In genomic region chr19:4983346-4984105, GRCh38 we compare ENCODE assay signal across 27 cellular contexts. TPM values are rescaled to one million over a fixed set of nuclear protein-coding genes. Genes with fewer than 3 reads are reported as not detected.
DNase-seq lines count a peak whose midpoint lies in the region; ATAC-seq and TF ChIP-seq lines count a peak whose summit lies in the region.
"Had no signal": no experiment of that assay in that cellular context is flagged by ENCODE, and none has a peak within 500 bp of the region (broad histone marks: within the 10 kb centered on the region; RNA-seq: fewer than 3 reads in every experiment).

No MANE protein-coding gene starts in this region.

- no peaks in the 10 kb centered on the region for H3K9me3 ChIP-seq in psoas muscle
- H3K9me3 ChIP-seq: adrenal gland, body of pancreas, esophagus squamous epithelium had no signal

- H3K27me3 ChIP-seq in psoas muscle (ENCODE audit: insufficient read depth in 3 of 3, low read length in 2 of 3) = no peaks in the 10 kb centered on the region
- H3K27me3 ChIP-seq: adrenal gland, body of pancreas, esophagus squamous epithelium, hepatocyte had no signal

- POLR2A ChIA-PET in RWPE1 (lab: Yijun Ruan, JAX; ENCODE audit: low non-redundant PET) = interaction anchor here (0.5 kb wide), 1 partner anchor 258 kb away, joined by 3 read pairs; no protein-coding TSS in a partner anchor

- no peak for ATAC-seq in psoas muscle
- ATAC-seq in HG02798 (IDR thresholded peaks at IDR 0.05; ENCODE audit: poor library complexity, unreplicated experiment) = no peak
- ATAC-seq: body of pancreas, GM12878 had no signal

- H3K4me3 Mint-ChIP-seq in glutamatergic neuron (ENCODE audit: unreplicated experiment) = no peak overlapping the region
- H3K4me3 Mint-ChIP-seq: activated naive CD4-positive, alpha-beta T cell treated with anti-CD3 and anti-CD28 coated beads for 36 hours; activated T-helper 1 cell treated with anti-CD3 and anti-CD28 coated beads, Interleukin-12 subunit alpha, Interleukin-12 subunit beta, Interleukin-2, Interleukin-4 antibody, amounts not matched to agents 30 ng/mL and 10 ng/mL and 1 ng/mL, durations not matched to agents 14 hours and 24 hours and 36 hours had no signal

- DNase-seq in G401 (ENCODE audit: low spot score) (peak; percentile 80), RWPE1 (ENCODE audit: low spot score) (no peak), glutamatergic neuron (no peak), psoas muscle (peak in 1 of 2 donors; percentile 42), NCI-H1048 (lab: John Stamatoyannopoulos, UW) (no peak)
- DNase-seq in stimulated activated CD4-positive, alpha-beta T cell treated with anti-CD3 and anti-CD28 coated beads, Interleukin-4, amount 100 ng/mL, for 24 hours = no peak
- DNase-seq: activated CD4-positive, alpha-beta T cell treated with anti-CD3 and anti-CD28 coated beads, Interleukin-2, amount 50 U/mL, for 4 hours; activated CD4-positive, CD25-positive, alpha-beta regulatory T cell; activated naive CD4-positive, alpha-beta T cell treated with anti-CD3 and anti-CD28 coated beads for 36 hours; adrenal gland; cortex of kidney; esophagus squamous epithelium; foreskin melanocyte; HCEC 1CT; KBM-7; NCI-H1105 treated with DMSO at 0.1 percent for 48 hours; NCI-H2081 treated with DMSO at 0.1 percent for 48 hours; NCI-H446 treated with DMSO at 0.1 percent for 48 hours; PC-9; SIG-M5; stimulated activated CD4-positive, alpha-beta T cell treated with anti-CD3 and anti-CD28 coated beads, Interleukin-1b, Interleukin-23, amount 100 ng/mL, for 48 hours had no signal

- peak overlapping the region; percentile 28 for H3K27ac Mint-ChIP-seq in glutamatergic neuron (ENCODE audit: unreplicated experiment)
- H3K27ac Mint-ChIP-seq: activated naive CD4-positive, alpha-beta T cell treated with anti-CD3 and anti-CD28 coated beads for 36 hours had no signal

- H3K4me1 Mint-ChIP-seq in glutamatergic neuron (ENCODE audit: low read depth, unreplicated experiment) = peaks cover 48% of the 10 kb centered on the region

- H3K36me3 Mint-ChIP-seq in glutamatergic neuron (ENCODE audit: unreplicated experiment) = no peaks in the 10 kb centered on the region

- H3K27me3 Mint-ChIP-seq in glutamatergic neuron (ENCODE audit: unreplicated experiment) = peaks cover 10% of the 10 kb centered on the region

- H3K4me3 ChIP-seq in psoas muscle = no peak overlapping the region
- H3K4me3 ChIP-seq: adrenal gland, body of pancreas, esophagus squamous epithelium, GM12878, hepatocyte, PC-9, smooth muscle cell had no signal

- peaks cover 85% of the 10 kb centered on the region for H3K4me1 ChIP-seq in psoas muscle

- H3K27ac ChIP-seq in RWPE1 = peak overlapping the region; percentile 8; the same call in 1 of the 2 replicates
- H3K27ac ChIP-seq in psoas muscle = peak overlapping the region; percentile 9
- H3K27ac ChIP-seq: body of pancreas, esophagus squamous epithelium, hepatocyte, PC-9 had no signal

- intact Hi-C loops in psoas muscle (cut with DNase I) = no loop called here

- peaks cover 9% of the 10 kb centered on the region for H3K9me3 Mint-ChIP-seq in glutamatergic neuron (ENCODE audit: unreplicated experiment)
- H3K9me3 Mint-ChIP-seq: activated naive CD4-positive, alpha-beta T cell treated with anti-CD3 and anti-CD28 coated beads for 36 hours; activated T-helper 1 cell treated with anti-CD3 and anti-CD28 coated beads, Interleukin-12 subunit alpha, Interleukin-12 subunit beta, Interleukin-2, Interleukin-4 antibody, amounts not matched to agents 30 ng/mL and 10 ng/mL and 1 ng/mL, durations not matched to agents 14 hours and 24 hours and 36 hours had no signal

- CTCF ChIA-PET in RWPE1 (lab: Yijun Ruan, JAX) = interaction anchor here (0.6 to 1.0 kb wide), 4 partner anchors 48 to 603 kb away, joined by 3 to 4 read pairs (median 4); no protein-coding TSS in a partner anchor

- in situ Hi-C loops in G401 (cut with HindIII; ENCODE audit: low sequenced_read_pairs) = no loop called here

- TF ChIP-seq CTCF in RWPE1 (conservative IDR thresholded peaks at IDR 0.05; ENCODE audit: low read depth) (no peak), glutamatergic neuron (IDR thresholded peaks at IDR 0.05; ENCODE audit: partially characterized antibody, unreplicated experiment) (no peak), psoas muscle (IDR thresholded peaks at IDR 0.05) (no peak)

- H3K36me3 ChIP-seq in psoas muscle (ENCODE audit: insufficient read depth in 1 of 2, low read depth in 1 of 2) = no peaks in the 10 kb centered on the region
- H3K36me3 ChIP-seq: adrenal gland had no signal

- 63 to 76% (median 66%) methylated on average over 23 of the region's 23 CpGs for whole genome bisulfite sequencing in psoas muscle, 3 donors

RNA-seq across cellular contexts. Expression of gene KDM4B, which starts 14.6 kb away (rescaled TPM):
- 15.5 and 19.3 TPM in 2 replicates for total RNA-seq in G401 (2014; rRNA removed; shearing (Covaris generic))
- total RNA-seq in glutamatergic neuron (ENCODE audit: unreplicated experiment) (153 TPM), psoas muscle (10 to 100 TPM; 22.9 to 45.9 (median 37.8) TPM)
- 10 to 100 TPM in 2 of 3 donors, 1 to 10 TPM in 1; 9.3 to 29.5 (median 19.9) TPM for polyA plus RNA-seq in psoas muscle
